Comparison of ENCODE assay signal across 15 cellular contexts in genomic region chr11:121039971-121040613, GRCh38.
"Had no signal": no experiment of that assay in that cellular context is flagged by ENCODE, and none has a peak within 500 bp of the region (broad histone marks: within the 10 kb centered on the region; RNA-seq: fewer than 3 reads in every experiment).

No MANE protein-coding gene starts in this region.

- H3K27me3 ChIP-seq: breast epithelium had no signal

- H3K4me3 Mint-ChIP-seq: activated CD4-positive, alpha-beta memory T cell treated with anti-CD3 and anti-CD28 coated beads for 36 hours; activated T-cell treated with anti-CD3 and anti-CD28 coated beads, Interleukin-2, amount 50 U/mL, for 72 hours; immature natural killer cell; nephron; T-helper 2 cell treated with Interferon-gamma antibody and Interleukin-4, amounts not matched to agents 5 μg/mL and 100 μg/mL, for 36 hours had no signal

- DNase-seq: activated CD4-positive, alpha-beta memory T cell treated with anti-CD3 and anti-CD28 coated beads for 36 hours; activated naive CD4-positive, alpha-beta T cell; activated T-cell treated with anti-CD3 and anti-CD28 coated beads, Interleukin-2, amount 50 U/mL, for 72 hours; aorta; immature natural killer cell; left cardiac atrium; mesenchymal stem cell; stimulated activated CD4-positive, alpha-beta T cell treated with anti-CD3 and anti-CD28 coated beads, Interleukin-12 subunit alpha, Interleukin-12 subunit beta, amount 100 ng/mL, for 4 hours; stimulated activated naive CD4-positive, alpha-beta T cell; substantia nigra; SW 1271; trophoblast cell had no signal

- H3K27ac Mint-ChIP-seq: activated CD4-positive, alpha-beta memory T cell treated with anti-CD3 and anti-CD28 coated beads for 36 hours; activated T-cell treated with anti-CD3 and anti-CD28 coated beads, Interleukin-2, amount 50 U/mL, for 72 hours; nephron; T-helper 2 cell treated with Interferon-gamma antibody and Interleukin-4, amounts not matched to agents 5 μg/mL and 100 μg/mL, for 36 hours had no signal

- H3K4me3 ChIP-seq: breast epithelium had no signal

- H3K27ac ChIP-seq: breast epithelium had no signal

- H3K36me3 ChIP-seq: breast epithelium had no signal

- H3K9me3 ChIP-seq: breast epithelium had no signal

- H3K27me3 Mint-ChIP-seq: activated CD4-positive, alpha-beta memory T cell treated with anti-CD3 and anti-CD28 coated beads for 36 hours had no signal

- ATAC-seq: activated T-cell treated with anti-CD3 and anti-CD28 coated beads, Interleukin-2, amount 50 U/mL, for 72 hours; left cardiac atrium had no signal

- H3K36me3 Mint-ChIP-seq: activated CD4-positive, alpha-beta memory T cell treated with anti-CD3 and anti-CD28 coated beads for 36 hours; immature natural killer cell had no signal

- H3K9me3 Mint-ChIP-seq: activated CD4-positive, alpha-beta memory T cell treated with anti-CD3 and anti-CD28 coated beads for 36 hours; activated T-cell treated with anti-CD3 and anti-CD28 coated beads, Interleukin-2, amount 50 U/mL, for 72 hours; immature natural killer cell; nephron; T-helper 2 cell treated with Interferon-gamma antibody and Interleukin-4, amounts not matched to agents 5 μg/mL and 100 μg/mL, for 36 hours had no signal

- H3K4me1 ChIP-seq: breast epithelium had no signal

- H3K4me1 Mint-ChIP-seq: nephron had no signal
